ENCODE assay signal across 23 cellular contexts in the genomic region with DNA sequence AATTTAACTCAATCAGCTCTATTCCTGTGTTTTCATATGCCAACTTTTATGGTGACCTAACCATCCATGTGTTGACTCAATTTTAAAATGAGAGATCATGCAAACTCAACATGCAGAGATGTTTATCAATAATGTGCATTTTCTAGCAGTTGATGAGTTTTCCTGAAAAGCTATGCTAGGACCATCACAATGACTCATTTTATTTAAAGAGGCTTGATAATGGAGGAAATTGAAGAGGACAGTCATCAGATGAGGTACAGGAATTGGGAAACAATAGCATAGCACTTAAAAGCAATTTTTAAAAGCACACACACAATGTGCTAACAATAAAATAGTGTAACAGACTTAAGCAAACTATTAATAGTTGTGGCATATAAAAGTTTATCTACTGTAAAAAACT.
"Had no signal": no experiment of that assay in that cellular context is flagged by ENCODE, and none has a peak within 500 bp of the region (broad histone marks: within the 10 kb centered on the region; RNA-seq: fewer than 3 reads in every experiment).

No MANE protein-coding gene starts in this region.

- H3K27me3 ChIP-seq: adrenal gland, ascending aorta, brain microvascular endothelial cell, gastrocnemius medialis, right lobe of liver, tibial artery had no signal

- H3K36me3 ChIP-seq: adrenal gland, brain microvascular endothelial cell had no signal

- ATAC-seq: activated CD4-positive, alpha-beta T cell treated with anti-CD3 and anti-CD28 coated beads for 36 hours; activated T-cell treated with anti-CD3 and anti-CD28 coated beads, Interleukin-2, amount 50 U/mL, for 4 hours; gastrocnemius medialis; right lobe of liver; stimulated activated naive CD8-positive, alpha-beta T cell treated with anti-CD3 and anti-CD28 coated beads, Interleukin-15, amount 100 ng/mL, for 72 hours had no signal

- H3K4me3 ChIP-seq: adrenal gland, ascending aorta, coronary artery, gastrocnemius medialis, right lobe of liver, skin epidermis, tibial artery had no signal

- H3K79me2 ChIP-seq: parathyroid adenoma had no signal

- DNase-seq: activated B cell treated with CpG ODN at 0.5 μM for 24 hours; activated CD4-positive, alpha-beta T cell treated with anti-CD3 and anti-CD28 coated beads for 36 hours; activated CD4-positive, alpha-beta T cell treated with anti-CD3 and anti-CD28 coated beads, Interleukin-2, amount 50 U/mL, for 4 hours; activated CD8-positive, alpha-beta memory T cell treated with anti-CD3 and anti-CD28 coated beads for 24 hours; activated CD8-positive, alpha-beta memory T cell treated with anti-CD3 and anti-CD28 coated beads, Interleukin-2, amount 50 U/mL, for 48 hours; activated naive CD4-positive, alpha-beta T cell; activated T-cell treated with anti-CD3 and anti-CD28 coated beads, Interleukin-2, amount 50 U/mL, for 4 hours; adrenal gland; brain microvascular endothelial cell; erythroblast; gastrocnemius medialis; hypothalamus; mesenchymal stem cell; nephron progenitor cell; right lobe of liver; stimulated activated CD4-positive, alpha-beta T cell treated with anti-CD3 and anti-CD28 coated beads, Interleukin-1b, Interleukin-23, amount 100 ng/mL, for 48 hours; stimulated activated naive CD8-positive, alpha-beta T cell treated with anti-CD3 and anti-CD28 coated beads, Interleukin-15, amount 100 ng/mL, for 72 hours; T1000; tibial artery had no signal

- H3K9ac ChIP-seq: parathyroid adenoma had no signal

- H2AFZ ChIP-seq: parathyroid adenoma had no signal

- H3K9me3 ChIP-seq: adrenal gland, ascending aorta, gastrocnemius medialis, right lobe of liver, tibial artery had no signal

- H3K4me1 ChIP-seq: parathyroid adenoma, right lobe of liver had no signal

- H3K27ac ChIP-seq: adrenal gland, ascending aorta, brain microvascular endothelial cell, coronary artery, parathyroid adenoma, right lobe of liver, skin epidermis, tibial artery had no signal
